In genomic region chr20:23644159-23644558, GRCh38 we compare ENCODE assay signal across 1 cellular context.
TF ChIP-seq lines count a peak whose summit lies in the region.

No MANE protein-coding gene starts in this region.

TF ChIP-seq in K562, 482 proteins besides CTCF, POLR2A, EP300 and RAD21:
- TF ChIP-seq ARID2 (IDR thresholded peaks at IDR 0.05) (peak; percentile 37; the same call in 1 of the 2 replicates), RBM25 (IDR thresholded peaks at IDR 0.05; ENCODE audit: low read depth, low read length, severe bottlenecking) (no peak), KDM1A (IDR thresholded peaks at IDR 0.05) (peak in 1 of 2 experiments; percentile 89; a peak in 2 of 4 replicates)
